Comparison of ENCODE assay signal across 15 cellular contexts in the genomic region with DNA sequence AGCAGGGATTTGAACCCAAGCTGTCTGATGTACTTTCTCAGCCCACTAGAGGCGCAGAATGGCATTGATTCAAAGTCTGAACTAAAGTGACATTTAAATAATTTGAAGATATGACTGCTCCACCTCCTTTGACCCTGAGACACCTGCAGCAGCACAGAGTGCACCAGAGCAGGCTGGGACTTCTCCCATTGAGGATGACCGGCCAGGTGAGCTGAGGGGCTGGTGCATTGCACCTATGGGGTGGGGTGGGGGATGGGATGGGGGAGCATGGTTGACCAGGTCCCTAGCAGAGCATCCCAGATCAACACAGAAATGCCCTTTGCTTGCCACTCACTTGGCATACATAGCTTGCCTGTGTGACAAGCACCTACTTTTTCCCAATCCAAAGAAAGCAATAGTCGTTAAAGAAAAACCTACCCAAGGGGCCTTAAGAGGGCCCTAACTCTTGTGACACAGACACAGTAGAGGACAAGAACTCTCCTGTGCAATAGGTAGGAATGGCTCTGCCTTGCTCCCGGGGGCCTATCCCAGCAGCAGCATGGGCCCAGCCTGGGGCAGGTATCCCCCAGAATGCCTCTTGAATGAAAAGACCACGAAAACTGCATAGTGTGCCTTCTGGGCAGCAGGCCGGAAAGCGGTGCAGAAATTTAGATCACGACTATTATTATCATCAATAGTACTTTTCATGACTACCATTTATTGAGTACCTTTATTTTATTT. TPM values are rescaled to one million over a fixed set of nuclear protein-coding genes. Genes with fewer than 3 reads are reported as not detected.
DNase-seq lines count a peak whose midpoint lies in the region; ATAC-seq and TF ChIP-seq lines count a peak whose summit lies in the region.
"Had no signal": no experiment of that assay in that cellular context is flagged by ENCODE, and none has a peak within 500 bp of the region (broad histone marks: within the 10 kb centered on the region; RNA-seq: fewer than 3 reads in every experiment).

No MANE protein-coding gene starts in this region.

- no peaks in the 10 kb centered on the region for H3K27me3 ChIP-seq in trophoblast cell (ENCODE audit: insufficient read depth, low read length)
- H3K27me3 ChIP-seq in vagina: no peaks in the 10 kb centered on the region

- H3K18ac ChIP-seq in trophoblast cell (ENCODE audit: low read length): no peak overlapping the region

- peaks cover 7% of the 10 kb centered on the region for H3K79me2 ChIP-seq in trophoblast cell (ENCODE audit: control insufficient read depth, insufficient read depth, low read length, poor library complexity)

- peak overlapping the region; percentile 1 for H3K4ac ChIP-seq in trophoblast cell (ENCODE audit: low read depth, low read length)

- peaks cover 100% of the 10 kb centered on the region for H3K4me1 Mint-ChIP-seq in brain

- H3K9me3 ChIP-seq in trophoblast cell (ENCODE audit: insufficient read depth, low read depth, low read length) (no peaks in the 10 kb centered on the region), vagina (no peaks in the 10 kb centered on the region)

- H3K14ac ChIP-seq in trophoblast cell (ENCODE audit: low read length): no peak overlapping the region

- no peak overlapping the region for H2BK5ac ChIP-seq in trophoblast cell (ENCODE audit: low read depth, low read length, poor library complexity)

- H3K36me3 ChIP-seq in trophoblast cell (ENCODE audit: control insufficient read depth in 1 of 2, insufficient read depth in 2 of 2, low read length in 2 of 2) (peaks cover 10 to 18% of the 10 kb centered on the region in 2 experiments), vagina (no peaks in the 10 kb centered on the region)

- TF ChIP-seq CTCF in brain (conservative IDR thresholded peaks at IDR 0.05): no peak
- TF ChIP-seq CTCF in vagina (IDR thresholded peaks at IDR 0.05): no peak

- DNase-seq in NAMALWA (ENCODE audit: low spot score) (peak; percentile 21), trophoblast cell (no peak), vagina (ENCODE audit: extremely low spot score in 2 of 2) (no peak), activated gamma-delta T cell treated with Interleukin-2 at 50 U/mL for 16 hours (no peak)
- DNase-seq in stimulated activated CD8-positive, alpha-beta memory T cell treated with anti-CD3 and anti-CD28 coated beads, Interleukin-4, amount 100 ng/mL, for 48 hours: no peak
- DNase-seq: DMS153, MV-4-11, NCI-H1436, NCI-H2081, NCI-H2227 treated with DMSO at 0.1 percent for 48 hours, NCI-H526, PC-3 had no signal

- H2BK120ac ChIP-seq in trophoblast cell (ENCODE audit: insufficient read depth, low read length, poor library complexity): no peak overlapping the region

- H3K36me3 Mint-ChIP-seq in brain: peaks cover 12% of the 10 kb centered on the region

- peak overlapping the region in 4 of 5 experiments; percentile 45 to 99 (median 77) for H3K27ac Mint-ChIP-seq in brain

- H2BK12ac ChIP-seq in trophoblast cell (ENCODE audit: low read length): no peak overlapping the region

- H3K23ac ChIP-seq in trophoblast cell (ENCODE audit: low read length): no peak overlapping the region

- peaks cover 7% of the 10 kb centered on the region for H3K79me1 ChIP-seq in trophoblast cell (ENCODE audit: low read length)

- H4K8ac ChIP-seq in trophoblast cell (ENCODE audit: low read depth, low read length): no peak overlapping the region

- peak overlapping the region in 1 of 5 experiments; percentile 36 for H3K4me3 Mint-ChIP-seq in brain

- TF ChIP-seq POLR2A in vagina (IDR thresholded peaks at IDR 0.05): no peak

- no peak overlapping the region for H4K91ac ChIP-seq in trophoblast cell (ENCODE audit: low read depth, low read length)

- no CpG with 5 or more reads among the region's 8 CpGs for WGBS in trophoblast cell (ENCODE audit: extremely low coverage, insufficient coverage, insufficient read length)

- no peak overlapping the region for H2AFZ ChIP-seq in trophoblast cell (ENCODE audit: insufficient read depth, low read length, poor library complexity)

- intact Hi-C loops in vagina (cut with DNase I): no loop called here

- no peak overlapping the region for H4K12ac ChIP-seq in trophoblast cell (ENCODE audit: low read depth, low read length)

- H3K9ac ChIP-seq in trophoblast cell (ENCODE audit: low read length): no peak overlapping the region

- H3K4me3 ChIP-seq in trophoblast cell (ENCODE audit: low read depth, low read length): no peak overlapping the region
- no peak overlapping the region for H3K4me3 ChIP-seq in vagina

- peaks cover 3% of the 10 kb centered on the region for H3K27me3 Mint-ChIP-seq in brain

- H3K4me2 ChIP-seq in trophoblast cell (ENCODE audit: low read length): no peak overlapping the region

- H3K4me1 ChIP-seq in trophoblast cell (ENCODE audit: control insufficient read depth in 1 of 2, insufficient read depth in 2 of 2, low read length in 2 of 2) (peaks cover 19 to 42% of the 10 kb centered on the region in 2 experiments), vagina (peaks cover 92% of the 10 kb centered on the region)

- ATAC-seq in HG02678 (IDR thresholded peaks at IDR 0.05; ENCODE audit: unreplicated experiment): no peak
- ATAC-seq: PC-3, SK-N-SH treated with all-trans-retinoic acid at 6 μM for 48 hours had no signal

- H3K27ac ChIP-seq in trophoblast cell (ENCODE audit: low read depth, low read length) (no peak overlapping the region), vagina (peak overlapping the region; percentile 97)

- H2AK5ac ChIP-seq in trophoblast cell (ENCODE audit: low read length): no peak overlapping the region

- peaks cover 0 to 2% (median 0%) of the 10 kb centered on the region in 5 experiments for H3K9me3 Mint-ChIP-seq in brain

RNA-seq across cellular contexts. Expression of a gene that starts 6.5 kb away (rescaled TPM):
- polyA plus RNA-seq in brain (ENCODE audit: insufficient read depth, low read depth, low replicate concordance): 16.3 TPM
- 40.1 and 41.6 TPM in 2 replicates for polyA plus RNA-seq in trophoblast cell (2013)
- 30.9 TPM for total RNA-seq in vagina
